In genomic region chr1:10520497-10520896, GRCh38 we compare ENCODE assay signal across 24 cellular contexts.
"Had no signal": no experiment of that assay in that cellular context is flagged by ENCODE, and none has a peak within 500 bp of the region (broad histone marks: within the 10 kb centered on the region; RNA-seq: fewer than 3 reads in every experiment).

No MANE protein-coding gene starts in this region.

- DNase-seq: colonic mucosa; dermis blood vessel endothelial cell; effector memory CD4-positive, alpha-beta T cell; erythroblast; esophagus squamous epithelium; foreskin melanocyte; glutamatergic neuron; left ventricle myocardium superior; lower lobe of right lung; naive thymus-derived CD8-positive, alpha-beta T cell; nephron progenitor cell; nucleus accumbens; posterior cingulate gyrus; psoas muscle; right cardiac atrium; sigmoid colon; stimulated activated CD4-positive, alpha-beta T cell treated with anti-CD3 and anti-CD28 coated beads, Interleukin-2, amount 100 ng/mL, for 24 hours; stimulated activated CD4-positive, alpha-beta T cell treated with anti-CD3 and anti-CD28 coated beads, Interleukin-4, amount 100 ng/mL, for 24 hours; stimulated activated naive B cell treated with anti-CD40 and anti-IgM and Interleukin-4, amounts not matched to agents 10 μg/mL and 1 μg/mL and 100 μg/mL, for 72 hours; transverse colon; upper lobe of right lung; uterus had no signal

- H3K4me1 ChIP-seq: colonic mucosa, uterus had no signal

- H3K36me3 ChIP-seq: colonic mucosa, lower lobe of right lung, sigmoid colon, thoracic aorta, transverse colon, upper lobe of right lung, uterus had no signal

- ATAC-seq: left ventricle myocardium superior; lower lobe of right lung; naive thymus-derived CD8-positive, alpha-beta T cell; psoas muscle; right cardiac atrium; upper lobe of right lung had no signal

- H3K9me3 ChIP-seq: colonic mucosa, esophagus squamous epithelium, lower lobe of right lung, psoas muscle, sigmoid colon, thoracic aorta, transverse colon, upper lobe of right lung, uterus had no signal

- H3K27ac Mint-ChIP-seq: nephron progenitor cell; stimulated activated naive B cell treated with anti-CD40 and anti-IgM and Interleukin-4, amounts not matched to agents 10 μg/mL and 1 μg/mL and 100 μg/mL, for 72 hours; stimulated activated naive CD8-positive, alpha-beta T cell treated with anti-CD3 and anti-CD28 coated beads, Interleukin-15, Interleukin-2, amounts not matched to agents 100 ng/mL and 50 ng/mL, for 24 hours had no signal

- H3K27me3 Mint-ChIP-seq: naive thymus-derived CD8-positive, alpha-beta T cell; stimulated activated naive B cell treated with anti-CD40 and anti-IgM and Interleukin-4, amounts not matched to agents 10 μg/mL and 1 μg/mL and 100 μg/mL, for 72 hours; stimulated activated naive CD8-positive, alpha-beta T cell treated with anti-CD3 and anti-CD28 coated beads, Interleukin-15, Interleukin-2, amounts not matched to agents 100 ng/mL and 50 ng/mL, for 24 hours had no signal

- H3K27ac ChIP-seq: colonic mucosa, esophagus squamous epithelium, lower lobe of right lung, psoas muscle, sigmoid colon, thoracic aorta, transverse colon, upper lobe of right lung, uterus had no signal

- H3K4me3 Mint-ChIP-seq: naive thymus-derived CD8-positive, alpha-beta T cell; nephron progenitor cell; stimulated activated naive B cell treated with anti-CD40 and anti-IgM and Interleukin-4, amounts not matched to agents 10 μg/mL and 1 μg/mL and 100 μg/mL, for 72 hours; stimulated activated naive CD8-positive, alpha-beta T cell treated with anti-CD3 and anti-CD28 coated beads, Interleukin-15, Interleukin-2, amounts not matched to agents 100 ng/mL and 50 ng/mL, for 24 hours had no signal

- H3K9me3 Mint-ChIP-seq: naive thymus-derived CD8-positive, alpha-beta T cell; nephron progenitor cell; stimulated activated naive B cell treated with anti-CD40 and anti-IgM and Interleukin-4, amounts not matched to agents 10 μg/mL and 1 μg/mL and 100 μg/mL, for 72 hours; stimulated activated naive CD8-positive, alpha-beta T cell treated with anti-CD3 and anti-CD28 coated beads, Interleukin-15, Interleukin-2, amounts not matched to agents 100 ng/mL and 50 ng/mL, for 24 hours had no signal

- H3K4me3 ChIP-seq: colonic mucosa, esophagus squamous epithelium, lower lobe of right lung, psoas muscle, sigmoid colon, thoracic aorta, transverse colon, upper lobe of right lung, uterus had no signal

- H3K27me3 ChIP-seq: colonic mucosa, esophagus squamous epithelium, sigmoid colon, transverse colon, upper lobe of right lung, uterus had no signal
